In the genomic region with DNA sequence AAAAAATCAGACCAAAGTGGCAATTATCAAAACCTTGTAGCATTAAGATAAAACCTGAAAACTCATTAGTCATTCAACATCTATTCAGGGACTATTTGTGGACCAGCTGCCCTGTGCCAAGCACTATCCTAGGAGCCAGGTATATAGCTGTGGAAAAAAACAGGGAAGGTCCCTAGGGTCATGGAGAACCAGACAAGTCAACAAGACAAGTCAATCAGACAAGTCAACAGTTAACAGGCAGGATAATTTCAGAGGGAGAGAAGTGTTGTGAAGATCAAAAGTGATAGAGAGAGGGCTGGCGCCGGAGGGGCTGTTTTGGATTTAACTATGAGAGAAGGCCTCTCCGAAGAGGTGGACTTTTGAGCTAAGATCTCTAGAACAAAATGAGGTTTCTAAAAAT, we compare ENCODE assay signal across 1 cellular context.
TF ChIP-seq lines count a peak whose summit lies in the region.

No MANE protein-coding gene starts in this region.

TF ChIP-seq in HepG2, 621 proteins besides CTCF, POLR2A, EP300 and RAD21 (continued from another document and continues in another):
- TF ChIP-seq NR2F6 (IDR thresholded peaks at IDR 0.05) (peak; percentile 88), NR2F6 (CRISPR knock-in tag; IDR thresholded peaks at IDR 0.05) (peak; percentile 87), NR2F1 (CRISPR knock-in tag; IDR thresholded peaks at IDR 0.05) (peak; percentile 48 to 84; a peak in 3 of 4 replicates), SOX13 (IDR thresholded peaks at IDR 0.05) (no peak), SOX13 (CRISPR knock-in tag; conservative IDR thresholded peaks at IDR 0.05 in 1 of 2, IDR thresholded peaks at IDR 0.05 in 1 of 2) (peak in 1 of 2 experiments; percentile 20; a peak in 1 of 4 replicates), JARID2 (CRISPR knock-in tag; IDR thresholded peaks at IDR 0.05; ENCODE audit: insufficient replicate concordance) (no peak), MEF2D (CRISPR knock-in tag; IDR thresholded peaks at IDR 0.05) (peak; percentile 94), SCMH1 (CRISPR knock-in tag; IDR thresholded peaks at IDR 0.05; ENCODE audit: borderline replicate concordance) (no peak), PHF20 (CRISPR knock-in tag; IDR thresholded peaks at IDR 0.05) (no peak), ISL2 (CRISPR knock-in tag; IDR thresholded peaks at IDR 0.05) (0 out of 2 replicates have a peak, but pooled peaks have one; percentile 16), ZNF777 (CRISPR knock-in tag; IDR thresholded peaks at IDR 0.05) (no peak), TBX2 (CRISPR knock-in tag; IDR thresholded peaks at IDR 0.05; ENCODE audit: borderline replicate concordance) (peak; percentile 82; the same call in 1 of the 2 replicates), FOXO1 (CRISPR knock-in tag; IDR thresholded peaks at IDR 0.05) (peak; percentile 40; the same call in 1 of the 2 replicates), SNRNP70 (IDR thresholded peaks at IDR 0.05; ENCODE audit: low read depth, low read length) (no peak), HNRNPLL (IDR thresholded peaks at IDR 0.05; ENCODE audit: low read depth, low read length, poor library complexity, severe bottlenecking) (no peak), MED1 (CRISPR knock-in tag; IDR thresholded peaks at IDR 0.05) (0 out of 2 replicates have a peak, but pooled peaks have one; percentile 26), FOXP1 (IDR thresholded peaks at IDR 0.05) (no peak), FOXP1 (CRISPR knock-in tag; IDR thresholded peaks at IDR 0.05) (peak; percentile 68), NFIC (IDR thresholded peaks at IDR 0.05; ENCODE audit: low read length) (peak; percentile 54; the same call in 1 of the 2 replicates), FLYWCH1 (CRISPR knock-in tag; IDR thresholded peaks at IDR 0.05) (no peak), SMYD3 (CRISPR knock-in tag; IDR thresholded peaks at IDR 0.05) (no peak), PHF21A (CRISPR knock-in tag; IDR thresholded peaks at IDR 0.05) (peak; percentile 35), ZNF460 (CRISPR knock-in tag; IDR thresholded peaks at IDR 0.05; ENCODE audit: borderline replicate concordance) (no peak), HNF4A (CRISPR knock-in tag; IDR thresholded peaks at IDR 0.05) (peak; percentile 60), RARA (CRISPR knock-in tag; IDR thresholded peaks at IDR 0.05) (peak; percentile 76), ZNF234 (CRISPR knock-in tag; conservative IDR thresholded peaks at IDR 0.05) (no peak), HDAC6 (IDR thresholded peaks at IDR 0.05; ENCODE audit: low read depth, low read length) (no peak), ZNF562 (CRISPR knock-in tag; IDR thresholded peaks at IDR 0.05; ENCODE audit: borderline replicate concordance) (no peak), ZNF367 (CRISPR knock-in tag; IDR thresholded peaks at IDR 0.05; ENCODE audit: borderline replicate concordance) (no peak), NFE2L2 (IDR thresholded peaks at IDR 0.05; ENCODE audit: low read length) (no peak), NR2F2 (IDR thresholded peaks at IDR 0.05; ENCODE audit: borderline replicate concordance, low read depth) (peak; percentile 84), TARDBP (CRISPR knock-in tag; IDR thresholded peaks at IDR 0.05) (peak; percentile 43; the same call in 1 of the 2 replicates), SAFB2 (CRISPR knock-in tag; IDR thresholded peaks at IDR 0.05; ENCODE audit: borderline replicate concordance, low read depth) (no peak), EHMT2 (IDR thresholded peaks at IDR 0.05; ENCODE audit: borderline replicate concordance, low read depth, low read length) (peak; percentile 9; the same call in 1 of the 2 replicates), ZNF746 (CRISPR knock-in tag; IDR thresholded peaks at IDR 0.05) (no peak), ZNF678 (CRISPR knock-in tag; IDR thresholded peaks at IDR 0.05) (no peak), SAP130 (CRISPR knock-in tag; IDR thresholded peaks at IDR 0.05; ENCODE audit: low read depth) (peak; percentile 44; the same call in 1 of the 2 replicates), ZNF180 (CRISPR knock-in tag; IDR thresholded peaks at IDR 0.05; ENCODE audit: borderline replicate concordance, low read depth) (no peak), BCL6 (CRISPR knock-in tag; IDR thresholded peaks at IDR 0.05) (peak; percentile 51), RXRB (CRISPR knock-in tag; IDR thresholded peaks at IDR 0.05; ENCODE audit: borderline replicate concordance) (peak; percentile 23; the same call in 1 of the 2 replicates), SOX5 (CRISPR knock-in tag; IDR thresholded peaks at IDR 0.05; ENCODE audit: borderline replicate concordance) (peak; percentile 38; the same call in 1 of the 2 replicates), HHEX (CRISPR knock-in tag; IDR thresholded peaks at IDR 0.05) (peak; percentile 43; the same call in 1 of the 2 replicates)
- TF ChIP-seq, protein P1, sequence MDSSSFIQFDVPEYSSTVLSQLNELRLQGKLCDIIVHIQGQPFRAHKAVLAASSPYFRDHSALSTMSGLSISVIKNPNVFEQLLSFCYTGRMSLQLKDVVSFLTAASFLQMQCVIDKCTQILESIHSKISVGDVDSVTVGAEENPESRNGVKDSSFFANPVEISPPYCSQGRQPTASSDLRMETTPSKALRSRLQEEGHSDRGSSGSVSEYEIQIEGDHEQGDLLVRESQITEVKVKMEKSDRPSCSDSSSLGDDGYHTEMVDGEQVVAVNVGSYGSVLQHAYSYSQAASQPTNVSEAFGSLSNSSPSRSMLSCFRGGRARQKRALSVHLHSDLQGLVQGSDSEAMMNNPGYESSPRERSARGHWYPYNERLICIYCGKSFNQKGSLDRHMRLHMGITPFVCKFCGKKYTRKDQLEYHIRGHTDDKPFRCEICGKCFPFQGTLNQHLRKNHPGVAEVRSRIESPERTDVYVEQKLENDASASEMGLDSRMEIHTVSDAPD (CRISPR knock-in tag; IDR thresholded peaks at IDR 0.05), result no peak
- TF ChIP-seq, protein P2, sequence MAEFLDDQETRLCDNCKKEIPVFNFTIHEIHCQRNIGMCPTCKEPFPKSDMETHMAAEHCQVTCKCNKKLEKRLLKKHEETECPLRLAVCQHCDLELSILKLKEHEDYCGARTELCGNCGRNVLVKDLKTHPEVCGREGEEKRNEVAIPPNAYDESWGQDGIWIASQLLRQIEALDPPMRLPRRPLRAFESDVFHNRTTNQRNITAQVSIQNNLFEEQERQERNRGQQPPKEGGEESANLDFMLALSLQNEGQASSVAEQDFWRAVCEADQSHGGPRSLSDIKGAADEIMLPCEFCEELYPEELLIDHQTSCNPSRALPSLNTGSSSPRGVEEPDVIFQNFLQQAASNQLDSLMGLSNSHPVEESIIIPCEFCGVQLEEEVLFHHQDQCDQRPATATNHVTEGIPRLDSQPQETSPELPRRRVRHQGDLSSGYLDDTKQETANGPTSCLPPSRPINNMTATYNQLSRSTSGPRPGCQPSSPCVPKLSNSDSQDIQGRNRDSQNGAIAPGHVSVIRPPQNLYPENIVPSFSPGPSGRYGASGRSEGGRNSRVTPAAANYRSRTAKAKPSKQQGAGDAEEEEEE (CRISPR knock-in tag; IDR thresholded peaks at IDR 0.05; ENCODE audit: borderline replicate concordance), result no peak
- TF ChIP-seq, protein P3, sequence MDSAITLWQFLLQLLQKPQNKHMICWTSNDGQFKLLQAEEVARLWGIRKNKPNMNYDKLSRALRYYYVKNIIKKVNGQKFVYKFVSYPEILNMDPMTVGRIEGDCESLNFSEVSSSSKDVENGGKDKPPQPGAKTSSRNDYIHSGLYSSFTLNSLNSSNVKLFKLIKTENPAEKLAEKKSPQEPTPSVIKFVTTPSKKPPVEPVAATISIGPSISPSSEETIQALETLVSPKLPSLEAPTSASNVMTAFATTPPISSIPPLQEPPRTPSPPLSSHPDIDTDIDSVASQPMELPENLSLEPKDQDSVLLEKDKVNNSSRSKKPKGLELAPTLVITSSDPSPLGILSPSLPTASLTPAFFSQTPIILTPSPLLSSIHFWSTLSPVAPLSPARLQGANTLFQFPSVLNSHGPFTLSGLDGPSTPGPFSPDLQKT (CRISPR knock-in tag; IDR thresholded peaks at IDR 0.05; ENCODE audit: borderline replicate concordance), result no peak
- TF ChIP-seq, protein P4, sequence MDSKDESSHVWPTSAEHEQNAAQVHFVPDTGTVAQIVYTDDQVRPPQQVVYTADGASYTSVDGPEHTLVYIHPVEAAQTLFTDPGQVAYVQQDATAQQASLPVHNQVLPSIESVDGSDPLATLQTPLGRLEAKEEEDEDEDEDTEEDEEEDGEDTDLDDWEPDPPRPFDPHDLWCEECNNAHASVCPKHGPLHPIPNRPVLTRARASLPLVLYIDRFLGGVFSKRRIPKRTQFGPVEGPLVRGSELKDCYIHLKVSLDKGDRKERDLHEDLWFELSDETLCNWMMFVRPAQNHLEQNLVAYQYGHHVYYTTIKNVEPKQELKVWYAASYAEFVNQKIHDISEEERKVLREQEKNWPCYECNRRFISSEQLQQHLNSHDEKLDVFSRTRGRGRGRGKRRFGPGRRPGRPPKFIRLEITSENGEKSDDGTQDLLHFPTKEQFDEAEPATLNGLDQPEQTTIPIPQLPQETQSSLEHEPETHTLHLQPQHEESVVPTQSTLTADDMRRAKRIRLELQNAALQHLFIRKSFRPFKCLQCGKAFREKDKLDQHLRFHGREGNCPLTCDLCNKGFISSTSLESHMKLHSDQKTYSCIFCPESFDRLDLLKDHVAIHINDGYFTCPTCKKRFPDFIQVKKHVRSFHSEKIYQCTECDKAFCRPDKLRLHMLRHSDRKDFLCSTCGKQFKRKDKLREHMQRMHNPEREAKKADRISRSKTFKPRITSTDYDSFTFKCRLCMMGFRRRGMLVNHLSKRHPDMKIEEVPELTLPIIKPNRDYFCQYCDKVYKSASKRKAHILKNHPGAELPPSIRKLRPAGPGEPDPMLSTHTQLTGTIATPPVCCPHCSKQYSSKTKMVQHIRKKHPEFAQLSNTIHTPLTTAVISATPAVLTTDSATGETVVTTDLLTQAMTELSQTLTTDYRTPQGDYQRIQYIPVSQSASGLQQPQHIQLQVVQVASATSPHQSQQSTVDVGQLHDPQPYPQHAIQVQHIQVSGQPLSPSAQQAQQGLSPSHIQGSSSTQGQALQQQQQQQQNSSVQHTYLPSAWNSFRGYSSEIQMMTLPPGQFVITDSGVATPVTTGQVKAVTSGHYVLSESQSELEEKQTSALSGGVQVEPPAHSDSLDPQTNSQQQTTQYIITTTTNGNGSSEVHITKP (CRISPR knock-in tag; IDR thresholded peaks at IDR 0.05; ENCODE audit: low read depth), result no peak
- TF ChIP-seq, protein P5, sequence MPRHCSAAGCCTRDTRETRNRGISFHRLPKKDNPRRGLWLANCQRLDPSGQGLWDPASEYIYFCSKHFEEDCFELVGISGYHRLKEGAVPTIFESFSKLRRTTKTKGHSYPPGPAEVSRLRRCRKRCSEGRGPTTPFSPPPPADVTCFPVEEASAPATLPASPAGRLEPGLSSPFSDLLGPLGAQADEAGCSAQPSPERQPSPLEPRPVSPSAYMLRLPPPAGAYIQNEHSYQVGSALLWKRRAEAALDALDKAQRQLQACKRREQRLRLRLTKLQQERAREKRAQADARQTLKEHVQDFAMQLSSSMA (CRISPR knock-in tag; IDR thresholded peaks at IDR 0.05), result no peak
- TF ChIP-seq, protein P6, sequence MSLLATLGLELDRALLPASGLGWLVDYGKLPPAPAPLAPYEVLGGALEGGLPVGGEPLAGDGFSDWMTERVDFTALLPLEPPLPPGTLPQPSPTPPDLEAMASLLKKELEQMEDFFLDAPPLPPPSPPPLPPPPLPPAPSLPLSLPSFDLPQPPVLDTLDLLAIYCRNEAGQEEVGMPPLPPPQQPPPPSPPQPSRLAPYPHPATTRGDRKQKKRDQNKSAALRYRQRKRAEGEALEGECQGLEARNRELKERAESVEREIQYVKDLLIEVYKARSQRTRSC (CRISPR knock-in tag; IDR thresholded peaks at IDR 0.05; ENCODE audit: low read depth), result no peak
- TF ChIP-seq, protein P7, sequence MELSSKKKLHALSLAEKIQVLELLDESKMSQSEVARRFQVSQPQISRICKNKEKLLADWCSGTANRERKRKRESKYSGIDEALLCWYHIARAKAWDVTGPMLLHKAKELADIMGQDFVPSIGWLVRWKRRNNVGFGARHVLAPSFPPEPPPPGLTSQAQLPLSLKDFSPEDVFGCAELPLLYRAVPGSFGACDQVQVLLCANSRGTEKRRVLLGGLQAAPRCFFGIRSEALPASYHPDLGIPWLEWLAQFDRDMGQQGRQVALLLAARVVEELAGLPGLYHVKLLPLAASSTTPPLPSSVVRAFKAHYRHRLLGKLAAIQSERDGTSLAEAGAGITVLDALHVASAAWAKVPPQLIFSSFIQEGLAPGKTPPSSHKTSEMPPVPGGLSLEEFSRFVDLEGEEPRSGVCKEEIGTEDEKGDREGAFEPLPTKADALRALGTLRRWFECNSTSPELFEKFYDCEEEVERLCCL (CRISPR knock-in tag; IDR thresholded peaks at IDR 0.05; ENCODE audit: borderline replicate concordance), result no peak
- TF ChIP-seq, protein P8, sequence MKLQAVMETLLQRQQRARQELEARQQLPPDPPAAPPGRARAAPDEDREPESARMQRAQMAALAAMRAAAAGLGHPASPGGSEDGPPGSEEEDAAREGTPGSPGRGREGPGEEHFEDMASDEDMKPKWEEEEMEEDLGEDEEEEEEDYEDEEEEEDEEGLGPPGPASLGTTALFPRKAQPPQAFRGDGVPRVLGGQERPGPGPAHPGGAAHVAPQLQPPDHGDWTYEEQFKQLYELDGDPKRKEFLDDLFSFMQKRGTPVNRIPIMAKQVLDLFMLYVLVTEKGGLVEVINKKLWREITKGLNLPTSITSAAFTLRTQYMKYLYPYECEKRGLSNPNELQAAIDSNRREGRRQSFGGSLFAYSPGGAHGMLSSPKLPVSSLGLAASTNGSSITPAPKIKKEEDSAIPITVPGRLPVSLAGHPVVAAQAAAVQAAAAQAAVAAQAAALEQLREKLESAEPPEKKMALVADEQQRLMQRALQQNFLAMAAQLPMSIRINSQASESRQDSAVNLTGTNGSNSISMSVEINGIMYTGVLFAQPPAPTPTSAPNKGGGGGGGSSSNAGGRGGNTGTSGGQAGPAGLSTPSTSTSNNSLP (IDR thresholded peaks at IDR 0.05; ENCODE audit: low read depth, low read length), result no peak
- TF ChIP-seq, protein P9, sequence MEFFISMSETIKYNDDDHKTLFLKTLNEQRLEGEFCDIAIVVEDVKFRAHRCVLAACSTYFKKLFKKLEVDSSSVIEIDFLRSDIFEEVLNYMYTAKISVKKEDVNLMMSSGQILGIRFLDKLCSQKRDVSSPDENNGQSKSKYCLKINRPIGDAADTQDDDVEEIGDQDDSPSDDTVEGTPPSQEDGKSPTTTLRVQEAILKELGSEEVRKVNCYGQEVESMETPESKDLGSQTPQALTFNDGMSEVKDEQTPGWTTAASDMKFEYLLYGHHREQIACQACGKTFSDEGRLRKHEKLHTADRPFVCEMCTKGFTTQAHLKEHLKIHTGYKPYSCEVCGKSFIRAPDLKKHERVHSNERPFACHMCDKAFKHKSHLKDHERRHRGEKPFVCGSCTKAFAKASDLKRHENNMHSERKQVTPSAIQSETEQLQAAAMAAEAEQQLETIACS (CRISPR knock-in tag; IDR thresholded peaks at IDR 0.05), result no peak
- TF ChIP-seq, protein P10, sequence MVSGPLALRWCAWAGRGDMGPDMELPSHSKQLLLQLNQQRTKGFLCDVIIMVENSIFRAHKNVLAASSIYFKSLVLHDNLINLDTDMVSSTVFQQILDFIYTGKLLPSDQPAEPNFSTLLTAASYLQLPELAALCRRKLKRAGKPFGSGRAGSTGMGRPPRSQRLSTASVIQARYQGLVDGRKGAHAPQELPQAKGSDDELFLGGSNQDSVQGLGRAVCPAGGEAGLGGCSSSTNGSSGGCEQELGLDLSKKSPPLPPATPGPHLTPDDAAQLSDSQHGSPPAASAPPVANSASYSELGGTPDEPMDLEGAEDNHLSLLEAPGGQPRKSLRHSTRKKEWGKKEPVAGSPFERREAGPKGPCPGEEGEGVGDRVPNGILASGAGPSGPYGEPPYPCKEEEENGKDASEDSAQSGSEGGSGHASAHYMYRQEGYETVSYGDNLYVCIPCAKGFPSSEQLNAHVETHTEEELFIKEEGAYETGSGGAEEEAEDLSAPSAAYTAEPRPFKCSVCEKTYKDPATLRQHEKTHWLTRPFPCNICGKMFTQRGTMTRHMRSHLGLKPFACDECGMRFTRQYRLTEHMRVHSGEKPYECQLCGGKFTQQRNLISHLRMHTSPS (CRISPR knock-in tag; IDR thresholded peaks at IDR 0.05; ENCODE audit: low read depth), result no peak
